Comparison of ENCODE assay signal across 1 cellular context in genomic region chr17:67139784-67140665, GRCh38.
TF ChIP-seq lines count a peak whose summit lies in the region.

No MANE protein-coding gene starts in this region.

TF ChIP-seq in H1, 55 proteins besides CTCF, POLR2A, EP300 and RAD21 (continued from another document):
- TF ChIP-seq ATF2 (IDR thresholded peaks at IDR 0.05; ENCODE audit: low read length), result no peak
- no peak for TF ChIP-seq JUND (IDR thresholded peaks at IDR 0.05; ENCODE audit: low read length)
